ENCODE assay signal across 15 cellular contexts in the genomic region with DNA sequence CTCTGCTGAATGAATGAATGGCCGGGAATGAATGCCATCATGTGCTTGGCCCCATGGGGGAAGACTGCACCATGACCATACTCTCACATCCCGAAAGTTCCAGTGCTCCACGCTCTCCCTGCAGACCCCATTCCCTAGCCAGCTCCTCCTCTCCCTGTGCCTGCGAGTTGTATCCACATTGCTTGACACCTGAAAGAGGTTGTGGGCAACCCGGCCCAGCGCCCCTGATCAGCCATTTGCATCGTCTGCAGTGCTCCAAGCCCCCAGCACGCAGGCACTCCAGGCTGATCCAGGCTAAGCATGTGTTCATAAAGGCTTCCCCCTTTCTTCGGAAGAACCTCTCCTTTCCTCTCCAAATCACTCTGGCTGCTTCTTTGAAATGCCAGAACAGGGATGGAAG.
DNase-seq lines count a peak whose midpoint lies in the region; ATAC-seq and TF ChIP-seq lines count a peak whose summit lies in the region.
"Had no signal": no experiment of that assay in that cellular context is flagged by ENCODE, and none has a peak within 500 bp of the region (broad histone marks: within the 10 kb centered on the region; RNA-seq: fewer than 3 reads in every experiment).

No MANE protein-coding gene starts in this region.

- H3K27ac ChIP-seq in VCaP (peak overlapping the region; percentile 39; the same call in 1 of the 2 replicates), lower lobe of right lung (no peak overlapping the region), spleen (no peak overlapping the region), GM23248 (no peak overlapping the region)
- H3K27ac ChIP-seq: BLaER1 treated with 17β-estradiol and CSF1 and Interleukin-3, amounts not matched to agents 10 nM and 100 nM; HL-60 had no signal

- in situ Hi-C loops in GM23248 (cut with MboI): no loop called here

- TF ChIP-seq CTCF in VCaP (conservative IDR thresholded peaks at IDR 0.05) (no peak), lower lobe of right lung (IDR thresholded peaks at IDR 0.05) (no peak), spleen (IDR thresholded peaks at IDR 0.05 in 8 of 11, conservative IDR thresholded peaks at IDR 0.05 in 3 of 11) (no peak)

- H3K4me2 ChIP-seq in GM23248 (ENCODE audit: unreplicated experiment): no peak overlapping the region
- H3K4me2 ChIP-seq: BLaER1 treated with 17β-estradiol and CSF1 and Interleukin-3, amounts not matched to agents 10 nM and 100 nM had no signal

- no peaks in the 10 kb centered on the region for H3K79me2 ChIP-seq in GM23248 (ENCODE audit: insufficient read depth)

- no peaks in the 10 kb centered on the region for H3K9me2 ChIP-seq in GM23248 (ENCODE audit: insufficient read depth)

- H3K9me3 ChIP-seq in lower lobe of right lung (no peaks in the 10 kb centered on the region), spleen (no peaks in the 10 kb centered on the region), GM23248 (ENCODE audit: low read depth) (no peaks in the 10 kb centered on the region)
- H3K9me3 ChIP-seq: BLaER1 treated with 17β-estradiol and CSF1 and Interleukin-3, amounts not matched to agents 10 nM and 100 nM had no signal

- WGBS in spleen, 5 donors: 59 to 75% (median 69%) methylated on average over 9 of the region's 9 CpGs
- WGBS in GM23248 (ENCODE audit: low coverage in 1 of 2, low lambda C conversion rate in 2 of 2, missing lambda C conversion rate in 2 of 2), 2 experiments: 8 to 10% methylated on average over 9 of the region's 9 CpGs

- peak; percentile 37 for DNase-seq in DMS79 (lab: John Stamatoyannopoulos, UW)
- DNase-seq in lower lobe of right lung: peak; percentile 15
- DNase-seq in spleen: peak; percentile 63
- DNase-seq in NCI-H187 (lab: John Stamatoyannopoulos, UW): no peak
- DNase-seq in GM23248: no peak
- no peak for DNase-seq in hepatic stellate cell (ENCODE audit: low spot score)
- DNase-seq: 8988T; Calu3; CD8-positive, alpha-beta T cell; H7; HFFc6 had no signal

- intact Hi-C loops in lower lobe of right lung (cut with DNase I) (no loop called here), spleen (cut with DNase I; ENCODE audit: low total_unique reads) (no loop called here)

- no peaks in the 10 kb centered on the region for H3F3A ChIP-seq in GM23248 (ENCODE audit: insufficient read depth)

- H4K20me1 ChIP-seq in GM23248 (ENCODE audit: insufficient read depth): no peaks in the 10 kb centered on the region
- H4K20me1 ChIP-seq: BLaER1 treated with 17β-estradiol and CSF1 and Interleukin-3, amounts not matched to agents 10 nM and 100 nM had no signal

- ATAC-seq in lower lobe of right lung: no peak
- ATAC-seq: CD8-positive, alpha-beta T cell; HCT116 had no signal

- H3K27me3 ChIP-seq in lower lobe of right lung (ENCODE audit: low read depth) (peaks cover 5% of the 10 kb centered on the region), spleen (replicated peaks in 1 of 7) (no peaks in the 10 kb centered on the region), GM23248 (replicated peaks; ENCODE audit: insufficient read depth) (no peaks in the 10 kb centered on the region)
- H3K27me3 ChIP-seq: BLaER1 treated with 17β-estradiol and CSF1 and Interleukin-3, amounts not matched to agents 10 nM and 100 nM had no signal

- no peaks in the 10 kb centered on the region for H3K4me1 ChIP-seq in lower lobe of right lung
- no peaks in the 10 kb centered on the region for H3K4me1 ChIP-seq in spleen
- no peaks in the 10 kb centered on the region for H3K4me1 ChIP-seq in GM23248 (ENCODE audit: insufficient read depth)

- H3K4me3 ChIP-seq in lower lobe of right lung (no peak overlapping the region), spleen (no peak overlapping the region), GM23248 (no peak overlapping the region)
- H3K4me3 ChIP-seq: BLaER1 treated with 17β-estradiol and CSF1 and Interleukin-3, amounts not matched to agents 10 nM and 100 nM had no signal

- H3K9ac ChIP-seq in GM23248: no peak overlapping the region
- H3K9ac ChIP-seq: BLaER1 treated with 17β-estradiol and CSF1 and Interleukin-3, amounts not matched to agents 10 nM and 100 nM had no signal

- H2AFZ ChIP-seq in GM23248: no peak overlapping the region

- H3K36me3 ChIP-seq in lower lobe of right lung (no peaks in the 10 kb centered on the region), spleen (no peaks in the 10 kb centered on the region), GM23248 (ENCODE audit: low read depth) (no peaks in the 10 kb centered on the region)
- H3K36me3 ChIP-seq: BLaER1 treated with 17β-estradiol and CSF1 and Interleukin-3, amounts not matched to agents 10 nM and 100 nM had no signal

- TF ChIP-seq POLR2A in spleen (IDR thresholded peaks at IDR 0.05): no peak

Comparison
In these comparisons a context has a peak if more than half of its experiments do, and no peak if none do; other contexts are left out.
1. DNase-seq: peak in DMS79 (single experiment), lower lobe of right lung (single experiment) and spleen (single experiment); none in NCI-H187 (0 of 2), GM23248 (single experiment) and hepatic stellate cell (single experiment).